27 cellular contexts compared by ENCODE assay signal in the genomic region with DNA sequence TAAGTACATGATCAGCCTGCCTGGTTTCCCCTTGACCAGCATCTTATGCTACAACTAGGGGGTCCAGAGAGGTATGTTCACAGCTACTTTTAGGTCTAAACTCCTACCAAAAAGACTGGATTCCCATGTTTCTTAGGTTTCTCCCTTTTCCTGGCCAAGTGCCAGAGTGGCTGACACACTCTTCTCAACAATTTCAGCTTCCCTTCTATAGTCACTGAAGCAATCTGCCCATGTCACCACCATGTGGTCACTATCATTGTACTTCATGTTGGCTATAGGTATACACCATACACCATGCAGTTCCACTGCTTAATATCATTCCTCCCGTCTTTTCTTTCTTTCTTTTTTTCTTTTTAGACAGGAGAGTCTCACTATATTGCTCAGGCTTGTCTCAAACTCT.
DNase-seq lines count a peak whose midpoint lies in the region; ATAC-seq lines count a peak whose summit lies in the region.
"Had no signal": no experiment of that assay in that cellular context is flagged by ENCODE, and none has a peak within 500 bp of the region (broad histone marks: within the 10 kb centered on the region; RNA-seq: fewer than 3 reads in every experiment).

No MANE protein-coding gene starts in this region.

- intact Hi-C loops in posterior vena cava (cut with DNase I) = no loop called here

- ATAC-seq in GM18520 (IDR thresholded peaks at IDR 0.05; ENCODE audit: unreplicated experiment) = no peak
- ATAC-seq: activated naive CD8-positive, alpha-beta T cell treated with anti-CD3 and anti-CD28 coated beads, Interleukin-2, amount 50 U/mL, for 24 hours; activated T-cell treated with anti-CD3 and anti-CD28 coated beads, Interleukin-2, amount 50 U/mL, for 4 hours; left ventricle myocardium superior; naive thymus-derived CD8-positive, alpha-beta T cell; WTC11 had no signal

- DNase-seq in DMS53 (lab: John Stamatoyannopoulos, UW) = peak; percentile 26
- no peak for DNase-seq in DMS53 treated with DMSO at 0.1 percent for 48 hours (lab: John Stamatoyannopoulos, UW; ENCODE audit: unreplicated experiment)
- peak; percentile 8 for DNase-seq in HT-29 (ENCODE audit: low spot score)
- peak; percentile 23 for DNase-seq in RKO (ENCODE audit: low spot score)
- peak; percentile 16 for DNase-seq in kidney glomerular epithelial cell (lab: John Stamatoyannopoulos, UW)
- DNase-seq in posterior vena cava (ENCODE audit: low spot score) = no peak
- DNase-seq in T-helper 1 cell = no peak
- DNase-seq: 8988T; activated CD4-positive, alpha-beta T cell treated with anti-CD3 and anti-CD28 coated beads, Interleukin-2, amount 50 U/mL, for 1 hour; activated naive CD8-positive, alpha-beta T cell treated with anti-CD3 and anti-CD28 coated beads, Interleukin-2, amount 50 U/mL, for 24 hours; activated T-cell treated with anti-CD3 and anti-CD28 coated beads, Interleukin-2, amount 50 U/mL, for 4 hours; CD4-positive, alpha-beta memory T cell; DMS153; dorsolateral prefrontal cortex; GF-D8; HFFc6; left ventricle myocardium superior; naive thymus-derived CD8-positive, alpha-beta T cell; NCI-H1105; NCI-H187 treated with DMSO at 0.1 percent for 48 hours; NCI-H2227 treated with DMSO at 0.1 percent for 48 hours; NCI-H774; occipital lobe; stimulated activated naive CD4-positive, alpha-beta T cell treated with Interleukin-2 at 50 U/mL for 16 hours; T-helper 9 cell had no signal

Comparison
In these comparisons a context has a peak if more than half of its experiments do, and no peak if none do; other contexts are left out.
1. DNase-seq: peak in DMS53 (single experiment), HT-29 (single experiment), RKO (single experiment) and kidney glomerular epithelial cell (single experiment); none in DMS53 treated with DMSO at 0.1 percent for 48 hours (single experiment), posterior vena cava (single experiment) and T-helper 1 cell (0 of 5).